Comparison of ENCODE assay signal across 25 cellular contexts in the genomic region with DNA sequence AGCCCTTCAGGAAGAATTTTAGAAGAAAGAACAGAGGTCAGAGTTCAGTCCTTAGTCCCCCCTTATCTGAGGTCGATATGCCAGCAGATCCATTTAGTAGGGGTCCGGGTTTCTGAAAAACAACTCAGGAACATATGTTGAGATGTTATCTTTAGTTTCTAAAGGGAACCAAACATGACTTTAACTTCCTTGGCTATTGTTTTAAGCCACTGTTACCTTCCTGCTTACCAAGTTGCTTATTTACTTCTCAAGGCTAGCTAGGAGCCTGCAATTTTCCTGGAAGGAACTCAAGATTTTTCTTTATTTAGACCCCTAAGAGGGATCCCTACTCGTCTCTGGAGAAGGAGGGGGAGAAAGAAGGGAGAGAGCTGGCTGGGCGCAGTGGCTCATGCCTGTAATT.
"Had no signal": no experiment of that assay in that cellular context is flagged by ENCODE, and none has a peak within 500 bp of the region (broad histone marks: within the 10 kb centered on the region; RNA-seq: fewer than 3 reads in every experiment).

No MANE protein-coding gene starts in this region.

- H3K4me3 ChIP-seq: coronary artery, dorsolateral prefrontal cortex, esophagus squamous epithelium, heart left ventricle, lung, psoas muscle, smooth muscle cell, suprapubic skin, thyroid gland had no signal

- H3K79me2 ChIP-seq: parathyroid adenoma had no signal

- H3K27me3 ChIP-seq: esophagus squamous epithelium, heart left ventricle, suprapubic skin, thyroid gland had no signal

- H3K36me3 ChIP-seq: esophagus squamous epithelium, heart left ventricle, suprapubic skin, thyroid gland had no signal

- H3K9me3 ChIP-seq: esophagus squamous epithelium, heart left ventricle, psoas muscle, suprapubic skin, thyroid gland had no signal

- H3K27ac ChIP-seq: coronary artery, dorsolateral prefrontal cortex, esophagus squamous epithelium, foreskin keratinocyte, parathyroid adenoma, suprapubic skin, thyroid gland had no signal

- H3K4me1 ChIP-seq: parathyroid adenoma, suprapubic skin, thyroid gland had no signal

- FAIRE-seq: endometrium, islet of Langerhans, urothelium cell line had no signal

- ATAC-seq: foreskin keratinocyte; psoas muscle; stimulated activated effector memory CD8-positive, alpha-beta T cell treated with anti-CD3 and anti-CD28 coated beads, Interleukin-12 subunit alpha, Interleukin-12 subunit beta, amount 100 ng/mL, for 72 hours; stimulated activated naive CD8-positive, alpha-beta T cell treated with anti-CD3 and anti-CD28 coated beads, Interleukin-15, Interleukin-2, amounts not matched to agents 100 U/mL and 50 U/mL, for 24 hours had no signal

- H3K9ac ChIP-seq: parathyroid adenoma had no signal

- H2AFZ ChIP-seq: parathyroid adenoma had no signal

- DNase-seq: central memory CD4-positive, alpha-beta T cell; dorsolateral prefrontal cortex; effector memory CD4-positive, alpha-beta T cell; esophagus squamous epithelium; foreskin keratinocyte; heart left ventricle; hypothalamus; kidney glomerular epithelial cell; mesenchymal stem cell; midbrain; naive B cell; psoas muscle; stimulated activated CD4-positive, alpha-beta T cell treated with anti-CD3 and anti-CD28 coated beads, Interleukin-4, amount 100 ng/mL, for 1 hour; stimulated activated CD8-positive, alpha-beta memory T cell treated with anti-CD3 and anti-CD28 coated beads, Interleukin-4, amount 100 ng/mL, for 48 hours; stimulated activated naive CD8-positive, alpha-beta T cell treated with anti-CD3 and anti-CD28 coated beads, Interleukin-15, Interleukin-2, amounts not matched to agents 100 U/mL and 50 U/mL, for 24 hours; thyroid gland had no signal

- H3K4me2 ChIP-seq: smooth muscle cell had no signal
